ENCODE assay signal across 8 cellular contexts in genomic region chr14:60249321-60250251, GRCh38. TPM values are rescaled to one million over a fixed set of nuclear protein-coding genes. Genes with fewer than 3 reads are reported as not detected.
DNase-seq lines count a peak whose midpoint lies in the region; ATAC-seq and TF ChIP-seq lines count a peak whose summit lies in the region.

No MANE protein-coding gene starts in this region.

- DNase-seq in HFF-Myc (ENCODE audit: extremely low read depth, low read depth) (no peak), NB4 (ENCODE audit: low read depth) (peak; percentile 86), T-helper 9 cell (peak; percentile 53), astrocyte of the spinal cord (ENCODE audit: low read depth, low spot score) (peak; percentile 69), hypothalamus (lab: John Stamatoyannopoulos, UW) (peak in 47 of 51 donors; percentile 12 to 77 (median 58)), sciatic nerve (ENCODE audit: low spot score) (peak; percentile 79), amniotic stem cell (lab: John Stamatoyannopoulos, UW) (no peak)

- ATAC-seq in sciatic nerve = no peak

- H3K4me3 ChIP-seq in GM08714 (ENCODE audit: low read length) = peak overlapping the region; percentile 100
- peak overlapping the region; percentile 52 for H3K4me3 ChIP-seq in HFF-Myc (replicated peaks; ENCODE audit: low read depth, low read length)
- peak overlapping the region; percentile 92 for H3K4me3 ChIP-seq in NB4 (ENCODE audit: low read depth, low read length)
- peak overlapping the region; percentile 76 for H3K4me3 ChIP-seq in astrocyte of the spinal cord (ENCODE audit: low read depth, low read length)

- TF ChIP-seq CTCF in HFF-Myc (IDR thresholded peaks at IDR 0.05; ENCODE audit: low read depth, low read length, missing control alignments) (no peak), NB4 (IDR thresholded peaks at IDR 0.05; ENCODE audit: low read depth, low read length) (no peak), astrocyte of the spinal cord (IDR thresholded peaks at IDR 0.05; ENCODE audit: low read depth, low read length) (no peak)

- no peak for TF ChIP-seq POLR2A in NB4 (IDR thresholded peaks at IDR 0.05; ENCODE audit: extremely low read depth, insufficient read length)

- intact Hi-C loops in sciatic nerve (cut with DNase I) = no loop called here

- in situ Hi-C loops in astrocyte of the spinal cord (cut with HindIII; ENCODE audit: low sequenced_read_pairs) = no loop called here

RNA-seq across cellular contexts. Expression of gene PPM1A, which starts 0.6 kb away (rescaled TPM):
- total RNA-seq in sciatic nerve = 74.0 TPM

Comparison
In these comparisons a context has a peak if more than half of its experiments do, and no peak if none do; other contexts are left out.
1. DNase-seq: peak in NB4 (single experiment), T-helper 9 cell (single experiment), astrocyte of the spinal cord (single experiment), hypothalamus (47 of 51) and sciatic nerve (single experiment); none in HFF-Myc (single experiment) and amniotic stem cell (single experiment).
2. Peak in every context shown above with its lines, with median percentiles within 50 percentile points of each other: H3K4me3 ChIP-seq.